2 cellular contexts compared by ENCODE assay signal in genomic region chr2:105563000-105563719, GRCh38.
A peak's percentile ranks its signal among the peaks of the same experiment; 100 is the strongest.
TF ChIP-seq lines count a peak whose summit lies in the region.

No MANE protein-coding gene starts in this region.

TF ChIP-seq in HepG2, 621 proteins besides CTCF, POLR2A, EP300 and RAD21 (continued from another document):
- no peak for TF ChIP-seq RFX5 (IDR thresholded peaks at IDR 0.05; ENCODE audit: low read depth, low read length)

TF ChIP-seq in K562, 482 proteins besides CTCF, POLR2A, EP300 and RAD21:
- TF ChIP-seq CTCFL (IDR thresholded peaks at IDR 0.05; ENCODE audit: borderline replicate concordance, insufficient read depth, low read depth, low read length, poor library complexity, severe bottlenecking) (no peak), ILK (tag; IDR thresholded peaks at IDR 0.05; ENCODE audit: borderline replicate concordance, low read depth) (no peak), THAP7 (CRISPR knock-in tag; IDR thresholded peaks at IDR 0.05) (no peak), RBM25 (IDR thresholded peaks at IDR 0.05; ENCODE audit: low read depth, low read length, severe bottlenecking) (peak; percentile 37)
